In genomic region chr2:70248810-70249438, GRCh38 we compare ENCODE assay signal across 7 cellular contexts. TPM values are rescaled to one million over a fixed set of nuclear protein-coding genes. Genes with fewer than 3 reads are reported as not detected.
A peak's percentile ranks its signal among the peaks of the same experiment; 100 is the strongest.
DNase-seq lines count a peak whose midpoint lies in the region; ATAC-seq and TF ChIP-seq lines count a peak whose summit lies in the region.

No MANE protein-coding gene starts in this region.

- no peak for TF ChIP-seq CTCF in mesothelial cell of epicardium (IDR thresholded peaks at IDR 0.05; ENCODE audit: unreplicated experiment)

- no peaks in the 10 kb centered on the region for H3K36me3 Mint-ChIP-seq in mesothelial cell of epicardium

- H3K27me3 Mint-ChIP-seq in mesothelial cell of epicardium (ENCODE audit: low read depth), result peaks cover 4% of the 10 kb centered on the region

- DNase-seq in NCI-H446 (lab: John Stamatoyannopoulos, UW), result peak; percentile 95 to 96
- DNase-seq in activated CD4-positive, alpha-beta T cell treated with anti-CD3 and anti-CD28 coated beads, Interleukin-2, amount 50 U/mL, for 24 hours (ENCODE audit: low read depth in 1 of 2, low spot score in 1 of 2), result peak; percentile 95
- DNase-seq in ecto neural progenitor cell (ENCODE audit: low spot score), result peak; percentile 94
- DNase-seq in mesothelial cell of epicardium (ENCODE audit: low spot score in 2 of 2, unreplicated experiment in 2 of 2), result peak; percentile 82 to 97
- peak; percentile 89 for DNase-seq in stimulated activated CD8-positive, alpha-beta memory T cell treated with anti-CD3 and anti-CD28 coated beads, Interleukin-15, amount 100 ng/mL, for 1 hour (ENCODE audit: low read depth)

- peaks cover 24% of the 10 kb centered on the region for H3K4me1 Mint-ChIP-seq in mesothelial cell of epicardium

- peak overlapping the region; percentile 100 for H3K27ac Mint-ChIP-seq in mesothelial cell of epicardium

- peak; percentile 47 for ATAC-seq in GM19025 (IDR thresholded peaks at IDR 0.05; ENCODE audit: low read depth, unreplicated experiment)
- peak; percentile 37 for ATAC-seq in HG03139 (IDR thresholded peaks at IDR 0.05; ENCODE audit: unreplicated experiment)

- H3K4me3 Mint-ChIP-seq in mesothelial cell of epicardium, result peak overlapping the region; percentile 97

- H3K9me3 Mint-ChIP-seq in mesothelial cell of epicardium, result no peaks in the 10 kb centered on the region

RNA-seq across cellular contexts. Expression of gene TIA1, which starts 0.5 kb away (rescaled TPM):
- 411 to 439 TPM (median 428 TPM) in 3 replicates for total RNA-seq in mesothelial cell of epicardium

RNA-seq across cellular contexts. Expression of gene PCYOX1, which starts 9.0 kb away (rescaled TPM):
- total RNA-seq in mesothelial cell of epicardium, result 62.1 to 71.6 TPM (median 65.1 TPM) in 3 replicates

RNA-seq across cellular contexts. Expression of gene SNRPG, which starts 44.6 kb away (rescaled TPM):
- total RNA-seq in mesothelial cell of epicardium, result 126 to 130 TPM (median 128 TPM) in 3 replicates

RNA-seq across cellular contexts. Expression of gene FAM136A, which starts 52.9 kb away (rescaled TPM):
- 42.7 to 46.5 TPM (median 43.3 TPM) in 3 replicates for total RNA-seq in mesothelial cell of epicardium

RNA-seq across cellular contexts. Expression of gene C2orf42, which starts 58.1 kb away (rescaled TPM):
- total RNA-seq in mesothelial cell of epicardium, result 17.8 to 20.6 TPM (median 19.5 TPM) in 3 replicates

Comparison
In these comparisons a context has a peak if more than half of its experiments do, and no peak if none do; other contexts are left out.
1. Peak in every context shown above with its lines: DNase-seq and ATAC-seq.